28 cellular contexts compared by ENCODE assay signal in the genomic region with DNA sequence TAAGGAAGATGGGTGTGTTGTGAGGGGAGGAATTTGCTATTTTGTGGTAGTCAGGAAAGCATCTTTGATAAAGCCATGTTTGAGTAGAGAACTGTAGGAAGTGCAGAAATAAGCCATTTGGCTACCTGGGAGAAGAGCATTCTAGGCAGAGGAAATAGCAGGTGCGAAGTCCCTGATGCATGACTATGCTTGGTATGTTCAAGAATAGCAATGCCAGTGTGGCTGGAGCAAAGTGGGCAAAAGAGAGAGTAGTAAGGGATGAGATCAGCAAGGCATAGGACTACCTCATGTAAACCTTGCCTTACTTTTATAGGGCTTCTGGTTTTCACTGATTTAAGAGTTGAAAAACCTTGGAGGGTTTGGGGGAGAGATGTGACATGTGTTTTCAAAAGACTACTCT.
"Had no signal": no experiment of that assay in that cellular context is flagged by ENCODE, and none has a peak within 500 bp of the region (broad histone marks: within the 10 kb centered on the region; RNA-seq: fewer than 3 reads in every experiment).

No MANE protein-coding gene starts in this region.

- H3K27ac ChIP-seq: ascending aorta, body of pancreas, PC-9 had no signal

- DNase-seq: activated CD4-positive, alpha-beta T cell treated with anti-CD3 and anti-CD28 coated beads for 4 hours; activated CD4-positive, alpha-beta T cell treated with anti-CD3 and anti-CD28 coated beads, Interleukin-2, amount 50 U/mL, for 4 hours; activated CD8-positive, alpha-beta memory T cell treated with anti-CD3 and anti-CD28 coated beads, Interleukin-2, amount 50 U/mL, for 48 hours; activated CD8-positive, alpha-beta T cell treated with anti-CD3 and anti-CD28 coated beads, Interleukin-2, amount 10 ng/mL, durations not matched to agents 7 days and 5 days; activated naive CD4-positive, alpha-beta T cell; activated naive CD8-positive, alpha-beta T cell treated with anti-CD3 and anti-CD28 coated beads, Interleukin-2, amount 50 U/mL, for 24 hours; activated T-cell treated with anti-CD3 and anti-CD28 coated beads, Interleukin-2, amount 50 U/mL, for 1 hour; amniotic stem cell; body of pancreas; central memory CD4-positive, alpha-beta T cell; Karpas-422; MM.1S; NCI-H1105 treated with DMSO at 0.1 percent for 48 hours; NCI-H1436 treated with DMSO at 0.1 percent for 48 hours; NCI-H187; NCI-H2081 treated with DMSO at 0.1 percent for 48 hours; NCI-H2171 treated with DMSO at 0.1 percent for 48 hours; NCI-H345; NCI-H510A; NCI-H526 treated with DMSO at 0.1 percent for 48 hours; NCI-H82; PC-9; SHP77 treated with DMSO at 0.1 percent for 48 hours; T-helper 17 cell; T-helper 9 cell had no signal

- H3K4me1 ChIP-seq: ascending aorta, body of pancreas had no signal

- H3K27me3 ChIP-seq: ascending aorta, body of pancreas had no signal

- H3K36me3 Mint-ChIP-seq: activated naive CD4-positive, alpha-beta T cell treated with anti-CD3 and anti-CD28 coated beads, Interleukin-2, amount 50 U/mL, for 72 hours had no signal

- H3K4me3 Mint-ChIP-seq: activated CD8-positive, alpha-beta T cell treated with anti-CD3 and anti-CD28 coated beads, Interleukin-2, amount 10 ng/mL, durations not matched to agents 7 days and 5 days; activated naive CD8-positive, alpha-beta T cell treated with anti-CD3 and anti-CD28 coated beads, Interleukin-2, amount 50 U/mL, for 24 hours; T-helper 17 cell had no signal

- H3K4me2 ChIP-seq: PC-9 had no signal

- ATAC-seq: activated CD8-positive, alpha-beta T cell treated with anti-CD3 and anti-CD28 coated beads, Interleukin-2, amount 10 ng/mL, durations not matched to agents 7 days and 5 days; activated naive CD4-positive, alpha-beta T cell treated with anti-CD3 and anti-CD28 coated beads, Interleukin-2, amount 50 U/mL, for 72 hours; activated naive CD8-positive, alpha-beta T cell treated with anti-CD3 and anti-CD28 coated beads, Interleukin-2, amount 50 U/mL, for 24 hours; body of pancreas; K562; T-helper 17 cell had no signal

- H3K36me3 ChIP-seq: ascending aorta had no signal

- H3K9me3 Mint-ChIP-seq: activated naive CD8-positive, alpha-beta T cell treated with anti-CD3 and anti-CD28 coated beads, Interleukin-2, amount 50 U/mL, for 24 hours had no signal

- H3K4me1 Mint-ChIP-seq: activated naive CD8-positive, alpha-beta T cell treated with anti-CD3 and anti-CD28 coated beads, Interleukin-2, amount 50 U/mL, for 24 hours; T-helper 17 cell had no signal

- H3K4me3 ChIP-seq: ascending aorta, body of pancreas, K562, PC-9 had no signal

- H3K27ac Mint-ChIP-seq: activated CD8-positive, alpha-beta T cell treated with anti-CD3 and anti-CD28 coated beads, Interleukin-2, amount 10 ng/mL, durations not matched to agents 7 days and 5 days; activated naive CD4-positive, alpha-beta T cell treated with anti-CD3 and anti-CD28 coated beads, Interleukin-2, amount 50 U/mL, for 72 hours; activated naive CD8-positive, alpha-beta T cell treated with anti-CD3 and anti-CD28 coated beads, Interleukin-2, amount 50 U/mL, for 24 hours; T-helper 17 cell had no signal

- H2AFZ ChIP-seq: PC-9 had no signal

- H3K27me3 Mint-ChIP-seq: activated naive CD8-positive, alpha-beta T cell treated with anti-CD3 and anti-CD28 coated beads, Interleukin-2, amount 50 U/mL, for 24 hours; T-helper 17 cell had no signal

- H3K9me3 ChIP-seq: body of pancreas had no signal
